ENCODE assay signal across 5 cellular contexts in genomic region chr10:56722912-56723311, GRCh38.
"Had no signal": no experiment of that assay in that cellular context is flagged by ENCODE, and none has a peak within 500 bp of the region (broad histone marks: within the 10 kb centered on the region; RNA-seq: fewer than 3 reads in every experiment).

No MANE protein-coding gene starts in this region.

- H3K4me3 ChIP-seq: K562 had no signal

- H3K27ac Mint-ChIP-seq: H9 had no signal

- H3K9me3 Mint-ChIP-seq: H9 had no signal

- H3K4me3 Mint-ChIP-seq: H9 had no signal

- DNase-seq: GOT3, H9, HCEC 1CT, IMR-90 had no signal
